ENCODE assay signal across 25 cellular contexts in genomic region chr12:92740421-92740820, GRCh38. TPM values are rescaled to one million over a fixed set of nuclear protein-coding genes. Genes with fewer than 3 reads are reported as not detected.
"Had no signal": no experiment of that assay in that cellular context is flagged by ENCODE, and none has a peak within 500 bp of the region (broad histone marks: within the 10 kb centered on the region; RNA-seq: fewer than 3 reads in every experiment).

No MANE protein-coding gene starts in this region.

- DNase-seq: IMR-90, Karpas-422, KG1, MG63, NCI-H1092, NCI-H1105 treated with DMSO at 0.1 percent for 48 hours, NCI-H1417 treated with DMSO at 0.1 percent for 48 hours, NCI-H146, NCI-H1694 treated with DMSO at 0.1 percent for 48 hours, NCI-H1930, NCI-H2081, NCI-H2107, NCI-H2227 treated with DMSO at 0.1 percent for 48 hours, NCI-H524, NCI-H69, NCI-H774, Right ventricle myocardium superior, RPMI8226, SIG-M5 had no signal

- H3K4me3 ChIP-seq: MG63, SJSA1, SK-N-MC had no signal

- H3K36me3 ChIP-seq: MG63, SJSA1 had no signal

- H3K9me3 ChIP-seq: MG63, SJSA1 had no signal

- FAIRE-seq: HepG2, RCC 7860 had no signal

- H3K27me3 ChIP-seq: MG63, SJSA1 had no signal

- ATAC-seq: HepG2 had no signal

- H3K27ac ChIP-seq: SJSA1, SK-N-MC had no signal

- H3K4me1 ChIP-seq: SJSA1 had no signal

RNA-seq across cellular contexts. Expression of gene PLEKHG7, which starts 37.6 kb away (rescaled TPM):
- total RNA-seq: HepG2, HT1080, IMR-90, NCI-H460, Right ventricle myocardium superior, SJSA1 had no signal
